8 cellular contexts compared by ENCODE assay signal in the genomic region with DNA sequence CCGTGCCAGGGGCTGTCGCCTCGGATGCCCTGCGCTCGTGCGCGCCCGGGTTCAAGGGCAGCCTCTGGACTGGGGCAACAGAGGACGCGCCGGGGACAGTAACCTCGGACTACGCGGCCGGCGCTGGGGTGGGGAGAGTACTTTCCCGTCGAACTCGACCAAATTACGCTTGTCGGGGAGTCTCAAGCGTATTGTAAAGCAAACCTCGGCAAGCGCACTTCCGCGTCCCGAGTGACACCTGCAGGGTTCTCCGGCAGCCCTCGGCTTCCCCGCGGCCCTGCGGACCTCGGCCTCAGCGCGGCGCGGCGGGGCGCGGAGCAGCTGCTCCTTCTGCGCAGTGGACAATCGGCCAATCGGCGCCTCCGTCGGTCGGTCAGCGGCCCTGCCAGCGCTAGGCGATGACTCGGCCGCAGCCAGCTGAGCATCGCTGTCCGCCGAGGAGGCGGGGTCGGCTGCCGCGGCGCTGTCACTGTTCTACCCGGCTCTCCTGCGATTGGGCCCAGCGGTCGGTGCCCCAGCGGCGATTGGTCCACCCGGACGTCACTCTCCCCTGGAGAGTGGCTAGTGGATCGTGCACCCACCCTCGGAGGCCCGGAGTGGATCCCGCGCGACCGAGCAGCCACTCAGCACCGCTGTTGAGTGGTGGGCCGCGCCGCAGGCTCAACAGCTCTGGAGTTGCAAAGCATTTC. TPM values are rescaled to one million over a fixed set of nuclear protein-coding genes. Genes with fewer than 3 reads are reported as not detected.
DNase-seq lines count a peak whose midpoint lies in the region; ATAC-seq and TF ChIP-seq lines count a peak whose summit lies in the region.

A gene with protein sequence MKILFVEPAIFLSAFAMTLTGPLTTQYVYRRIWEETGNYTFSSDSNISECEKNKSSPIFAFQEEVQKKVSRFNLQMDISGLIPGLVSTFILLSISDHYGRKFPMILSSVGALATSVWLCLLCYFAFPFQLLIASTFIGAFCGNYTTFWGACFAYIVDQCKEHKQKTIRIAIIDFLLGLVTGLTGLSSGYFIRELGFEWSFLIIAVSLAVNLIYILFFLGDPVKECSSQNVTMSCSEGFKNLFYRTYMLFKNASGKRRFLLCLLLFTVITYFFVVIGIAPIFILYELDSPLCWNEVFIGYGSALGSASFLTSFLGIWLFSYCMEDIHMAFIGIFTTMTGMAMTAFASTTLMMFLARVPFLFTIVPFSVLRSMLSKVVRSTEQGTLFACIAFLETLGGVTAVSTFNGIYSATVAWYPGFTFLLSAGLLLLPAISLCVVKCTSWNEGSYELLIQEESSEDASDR (minus strand): TSS at position 433 of the 689 bp plus-strand sequence. CDS start 972 bp downstream, outside the sequence.

- H4K91ac ChIP-seq in trophoblast cell (ENCODE audit: low read depth, low read length) = peak within 1 kb of the TSS; percentile 29

- H3K4me1 Mint-ChIP-seq in activated naive CD8-positive, alpha-beta T cell treated with anti-CD3 and anti-CD28 coated beads, Interleukin-2, amount 50 U/mL, for 24 hours = peaks cover 29% of the 10 kb centered on the region

- H2AFZ ChIP-seq in trophoblast cell (ENCODE audit: insufficient read depth, low read length, poor library complexity) = peak within 1 kb of the TSS; percentile 72

- peak within 1 kb of the TSS; percentile 46 for H3K9ac ChIP-seq in trophoblast cell (ENCODE audit: low read length)

- no peaks in the 10 kb centered on the region for H3K36me3 Mint-ChIP-seq in activated naive CD8-positive, alpha-beta T cell treated with anti-CD3 and anti-CD28 coated beads, Interleukin-2, amount 50 U/mL, for 24 hours (ENCODE audit: low read depth)

- H3K23ac ChIP-seq in trophoblast cell (ENCODE audit: low read length) = no peak within 1 kb of the TSS

- intact Hi-C loops in Right ventricle myocardium superior (cut with DNase I) = no loop called here

- peaks cover 4 to 11% of the 10 kb centered on the region in 2 experiments for H3K4me1 ChIP-seq in trophoblast cell (ENCODE audit: control insufficient read depth in 1 of 2, insufficient read depth in 2 of 2, low read length in 2 of 2)
- peaks cover 0 to 28% (median 5%) of the 10 kb centered on the region in 4 donors for H3K4me1 ChIP-seq in tibial nerve

- H3K36me3 ChIP-seq in trophoblast cell (ENCODE audit: control insufficient read depth in 1 of 2, insufficient read depth in 2 of 2, low read length in 2 of 2) (no peaks in the 10 kb centered on the region), tibial nerve (no peaks in the 10 kb centered on the region)

- peak; percentile 100 for ATAC-seq in activated naive CD8-positive, alpha-beta T cell treated with anti-CD3 and anti-CD28 coated beads, Interleukin-2, amount 50 U/mL, for 24 hours
- ATAC-seq in Right ventricle myocardium superior (ENCODE audit: poor library complexity) = peak; percentile 98

- peak within 1 kb of the TSS; percentile 95 for H3K4me2 ChIP-seq in trophoblast cell (ENCODE audit: low read length)

- H3K4me3 ChIP-seq in trophoblast cell (ENCODE audit: low read depth, low read length) (peak within 1 kb of the TSS; percentile 72), tibial nerve (peak within 1 kb of the TSS; percentile 75 to 85 (median 76))

- peak; percentile 97 for DNase-seq in GM10266 (ENCODE audit: extremely low spot score)
- DNase-seq in HEK293T (ENCODE audit: extremely low spot score) = peak; percentile 98
- peak; percentile 95 for DNase-seq in NAMALWA (ENCODE audit: low spot score)
- peak; percentile 86 to 93 for DNase-seq in SW 1271 (lab: John Stamatoyannopoulos, UW)
- peak; percentile 97 for DNase-seq in activated naive CD8-positive, alpha-beta T cell treated with anti-CD3 and anti-CD28 coated beads, Interleukin-2, amount 50 U/mL, for 24 hours
- peak; percentile 100 for DNase-seq in Right ventricle myocardium superior
- DNase-seq in trophoblast cell = peak; percentile 98 to 99
- DNase-seq in tibial nerve (ENCODE audit: low spot score in 2 of 2) = peak; percentile 95 to 97

- H3K4ac ChIP-seq in trophoblast cell (ENCODE audit: low read depth, low read length) = no peak within 1 kb of the TSS

- H4K8ac ChIP-seq in trophoblast cell (ENCODE audit: low read depth, low read length) = peak within 1 kb of the TSS; percentile 78

- peak within 1 kb of the TSS; percentile 43 for H3K14ac ChIP-seq in trophoblast cell (ENCODE audit: low read length)

- no peaks in the 10 kb centered on the region for H3K27me3 ChIP-seq in trophoblast cell (ENCODE audit: insufficient read depth, low read length)
- no peaks in the 10 kb centered on the region for H3K27me3 ChIP-seq in tibial nerve

- peak within 1 kb of the TSS; percentile 89 for H3K4me3 Mint-ChIP-seq in activated naive CD8-positive, alpha-beta T cell treated with anti-CD3 and anti-CD28 coated beads, Interleukin-2, amount 50 U/mL, for 24 hours

- H3K27me3 Mint-ChIP-seq in activated naive CD8-positive, alpha-beta T cell treated with anti-CD3 and anti-CD28 coated beads, Interleukin-2, amount 50 U/mL, for 24 hours = peaks cover 2% of the 10 kb centered on the region

- peaks cover 3% of the 10 kb centered on the region for H3K79me1 ChIP-seq in trophoblast cell (ENCODE audit: low read length)

- peak within 1 kb of the TSS; percentile 3 for H3K18ac ChIP-seq in trophoblast cell (ENCODE audit: low read length)

- H2AK5ac ChIP-seq in trophoblast cell (ENCODE audit: low read length) = no peak within 1 kb of the TSS

- TF ChIP-seq POLR2A in tibial nerve (IDR thresholded peaks at IDR 0.05) = peak in 1 of 2 donors; percentile 68

- TF ChIP-seq EP300 in tibial nerve (IDR thresholded peaks at IDR 0.05) = peak in 1 of 2 donors; percentile 77

- peak within 1 kb of the TSS; percentile 11 for H2BK5ac ChIP-seq in trophoblast cell (ENCODE audit: low read depth, low read length, poor library complexity)

- TF ChIP-seq CTCF in GM10266 (IDR thresholded peaks at IDR 0.05; ENCODE audit: control insufficient read depth, insufficient read depth, low read depth, missing control alignments) = peak; percentile 31
- peak in 3 of 5 experiments; percentile 25 to 54 (median 40) for TF ChIP-seq CTCF in tibial nerve (IDR thresholded peaks at IDR 0.05)

- peak within 1 kb of the TSS; percentile 48 for H2BK120ac ChIP-seq in trophoblast cell (ENCODE audit: insufficient read depth, low read length, poor library complexity)

- H3K27ac ChIP-seq in trophoblast cell (ENCODE audit: low read depth, low read length) (no peak within 1 kb of the TSS), tibial nerve (peak within 1 kb of the TSS; percentile 77 to 96 (median 91))

- H3K9me3 ChIP-seq in trophoblast cell (ENCODE audit: insufficient read depth, low read depth, low read length) (no peaks in the 10 kb centered on the region), tibial nerve (no peaks in the 10 kb centered on the region)

- POLR2A ChIA-PET in HEK293T (lab: Yijun Ruan, JAX) = interaction anchor here (0.6 to 1.5 kb wide), 6 partner anchors 8 to 70 kb away, joined by 3 to 4 read pairs (median 3); a partner anchor contains a TSS

- H3K27ac Mint-ChIP-seq in activated naive CD8-positive, alpha-beta T cell treated with anti-CD3 and anti-CD28 coated beads, Interleukin-2, amount 50 U/mL, for 24 hours = peak within 1 kb of the TSS; percentile 87

- no peaks in the 10 kb centered on the region for H3K79me2 ChIP-seq in trophoblast cell (ENCODE audit: control insufficient read depth, insufficient read depth, low read length, poor library complexity)

- peak within 1 kb of the TSS; percentile 38 for H4K12ac ChIP-seq in trophoblast cell (ENCODE audit: low read depth, low read length)

- CTCF ChIA-PET in HEK293T (lab: Yijun Ruan, JAX) = interaction anchor here (0.5 to 1.0 kb wide), 2 partner anchors 148 to 1327 kb away, joined by 3 to 4 read pairs; no protein-coding TSS in a partner anchor

- WGBS in trophoblast cell (ENCODE audit: extremely low coverage, insufficient coverage, insufficient read length) = no CpG with 5 or more reads among the region's 79 CpGs
- WGBS in tibial nerve, 2 donors = 0 to 1% methylated on average over 26 to 43 of the region's 79 CpGs

- no peaks in the 10 kb centered on the region for H3K9me3 Mint-ChIP-seq in activated naive CD8-positive, alpha-beta T cell treated with anti-CD3 and anti-CD28 coated beads, Interleukin-2, amount 50 U/mL, for 24 hours

- H2BK12ac ChIP-seq in trophoblast cell (ENCODE audit: low read length) = no peak within 1 kb of the TSS

TF ChIP-seq in HEK293T, 16 proteins besides CTCF, POLR2A, EP300 and RAD21:
- TF ChIP-seq LEF1 (IDR thresholded peaks at IDR 0.05; ENCODE audit: borderline replicate concordance) = no peak
- TF ChIP-seq, protein P1, sequence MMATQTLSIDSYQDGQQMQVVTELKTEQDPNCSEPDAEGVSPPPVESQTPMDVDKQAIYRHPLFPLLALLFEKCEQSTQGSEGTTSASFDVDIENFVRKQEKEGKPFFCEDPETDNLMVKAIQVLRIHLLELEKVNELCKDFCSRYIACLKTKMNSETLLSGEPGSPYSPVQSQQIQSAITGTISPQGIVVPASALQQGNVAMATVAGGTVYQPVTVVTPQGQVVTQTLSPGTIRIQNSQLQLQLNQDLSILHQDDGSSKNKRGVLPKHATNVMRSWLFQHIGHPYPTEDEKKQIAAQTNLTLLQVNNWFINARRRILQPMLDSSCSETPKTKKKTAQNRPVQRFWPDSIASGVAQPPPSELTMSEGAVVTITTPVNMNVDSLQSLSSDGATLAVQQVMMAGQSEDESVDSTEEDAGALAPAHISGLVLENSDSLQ (IDR thresholded peaks at IDR 0.05) = peak; percentile 99

RNA-seq across cellular contexts. Expression of the gene that starts here (rescaled TPM):
- total RNA-seq in Right ventricle myocardium superior = 16.2 TPM
- 1.4 and 1.5 TPM in 2 replicates for polyA plus RNA-seq in trophoblast cell (2013)
- 10 to 100 TPM in 2 of 4 donors, 1 to 10 TPM in 2; 6.5 to 12.0 (median 9.0) TPM for total RNA-seq in tibial nerve
